In the genomic region with DNA sequence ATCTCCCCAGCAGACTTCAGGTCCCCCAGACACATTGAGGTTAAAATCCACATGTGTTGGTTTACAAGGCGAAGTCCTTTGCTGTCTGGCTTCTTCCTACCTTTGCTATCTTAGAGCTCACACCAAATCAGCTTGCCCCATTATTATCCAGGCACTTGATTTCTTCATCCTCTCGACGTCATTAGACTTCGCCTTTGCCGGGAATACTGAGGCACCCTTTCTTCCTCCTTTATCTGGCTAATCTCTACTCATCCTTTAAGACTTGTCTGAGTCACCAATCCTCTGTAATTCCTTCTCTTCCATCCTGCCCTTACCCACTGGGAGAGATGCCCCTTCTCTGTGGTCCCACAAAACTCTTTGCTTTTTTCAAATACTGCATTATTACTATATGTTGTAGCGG, we compare ENCODE assay signal across 38 cellular contexts. TPM values are rescaled to one million over a fixed set of nuclear protein-coding genes. Genes with fewer than 3 reads are reported as not detected.
"Had no signal": no experiment of that assay in that cellular context is flagged by ENCODE, and none has a peak within 500 bp of the region (broad histone marks: within the 10 kb centered on the region; RNA-seq: fewer than 3 reads in every experiment).

No MANE protein-coding gene starts in this region.

- H3K27ac ChIP-seq: brain microvascular endothelial cell, gastroesophageal sphincter, neutrophil, skin epidermis, stomach, thyroid gland, upper lobe of left lung, vagina had no signal

- H3K4me3 Mint-ChIP-seq: activated CD4-positive, alpha-beta memory T cell treated with anti-CD3 and anti-CD28 coated beads, Interleukin-2, amount 10 ng/mL, durations not matched to agents 7 days and 5 days; activated CD4-positive, alpha-beta T cell treated with anti-CD3 and anti-CD28 coated beads, Interleukin-2, amount 10 ng/mL, durations not matched to agents 7 days and 5 days; activated CD8-positive, alpha-beta memory T cell treated with anti-CD3 and anti-CD28 coated beads, Interleukin-2, amount 10 ng/mL, durations not matched to agents 7 days and 5 days; mesothelial cell of epicardium; naive B cell; nephron progenitor cell; WTC11 had no signal

- H3K4me1 Mint-ChIP-seq: nephron progenitor cell had no signal

- H3K36me3 Mint-ChIP-seq: activated naive CD4-positive, alpha-beta T cell treated with anti-CD3 and anti-CD28 coated beads, Interleukin-2, amount 50 U/mL, for 72 hours; immature natural killer cell; naive B cell had no signal

- DNase-seq: activated CD4-positive, alpha-beta memory T cell treated with anti-CD3 and anti-CD28 coated beads, Interleukin-2, amount 10 ng/mL, durations not matched to agents 7 days and 5 days; activated CD4-positive, alpha-beta T cell treated with anti-CD3 and anti-CD28 coated beads for 1 hour; activated CD4-positive, alpha-beta T cell treated with anti-CD3 and anti-CD28 coated beads, Interleukin-2, amount 10 ng/mL, durations not matched to agents 7 days and 5 days; activated CD8-positive, alpha-beta memory T cell treated with anti-CD3 and anti-CD28 coated beads, Interleukin-2, amount 10 ng/mL, durations not matched to agents 7 days and 5 days; activated T-cell treated with anti-CD3 and anti-CD28 coated beads, Interleukin-2, amount 50 U/mL, for 48 hours; amniotic stem cell; brain microvascular endothelial cell; caudate nucleus; cortex of kidney; effector memory CD8-positive, alpha-beta T cell; erythroblast; head of caudate nucleus; hypothalamus; immature natural killer cell; kidney; left colon; naive B cell; nephron progenitor cell; stimulated activated CD4-positive, alpha-beta T cell treated with anti-CD3 and anti-CD28 coated beads, Interleukin-4, amount 100 ng/mL, for 24 hours; stomach; T-helper 2 cell; thyroid gland; upper lobe of left lung had no signal

- H3K36me3 ChIP-seq: brain microvascular endothelial cell, gastroesophageal sphincter, neutrophil, stomach, thyroid gland, upper lobe of left lung, vagina had no signal

- H3K27me3 Mint-ChIP-seq: effector memory CD8-positive, alpha-beta T cell; naive B cell had no signal

- H3K9me3 ChIP-seq: gastroesophageal sphincter, neutrophil, stomach, thyroid gland, upper lobe of left lung, vagina had no signal

- ATAC-seq: activated CD8-positive, alpha-beta memory T cell treated with anti-CD3 and anti-CD28 coated beads, Interleukin-2, amount 10 ng/mL, durations not matched to agents 7 days and 5 days; activated naive CD4-positive, alpha-beta T cell treated with anti-CD3 and anti-CD28 coated beads, Interleukin-2, amount 50 U/mL, for 72 hours; effector memory CD8-positive, alpha-beta T cell; gastroesophageal sphincter; left colon; sciatic nerve; WTC11 had no signal

- H3K27me3 ChIP-seq: brain microvascular endothelial cell, gastroesophageal sphincter, neutrophil, stomach, thyroid gland, upper lobe of left lung, vagina had no signal

- FAIRE-seq: astrocyte, kidney had no signal

- H3K4me3 ChIP-seq: gastroesophageal sphincter, skin epidermis, stomach, thyroid gland, upper lobe of left lung, vagina had no signal

- H3K27ac Mint-ChIP-seq: activated CD4-positive, alpha-beta memory T cell treated with anti-CD3 and anti-CD28 coated beads, Interleukin-2, amount 10 ng/mL, durations not matched to agents 7 days and 5 days; activated CD4-positive, alpha-beta T cell treated with anti-CD3 and anti-CD28 coated beads, Interleukin-2, amount 10 ng/mL, durations not matched to agents 7 days and 5 days; activated CD8-positive, alpha-beta memory T cell treated with anti-CD3 and anti-CD28 coated beads, Interleukin-2, amount 10 ng/mL, durations not matched to agents 7 days and 5 days; activated T-helper 2 cell treated with anti-CD3 and anti-CD28 coated beads, Interferon-gamma antibody, Interleukin-2, Interleukin-4, amounts not matched to agents 10 μg/mL and 5 μg/mL and 100 μg/mL, durations not matched to agents 14 hours and 24 hours and 36 hours; mesothelial cell of epicardium; naive B cell; nephron progenitor cell; stimulated activated effector memory CD8-positive, alpha-beta T cell treated with anti-CD3 and anti-CD28 coated beads, Interleukin-12 subunit alpha, Interleukin-12 subunit beta, amount 100 ng/mL, for 72 hours; WTC11 had no signal

- H3K9me3 Mint-ChIP-seq: activated CD4-positive, alpha-beta memory T cell treated with anti-CD3 and anti-CD28 coated beads, Interleukin-2, amount 10 ng/mL, durations not matched to agents 7 days and 5 days; effector memory CD8-positive, alpha-beta T cell; stimulated activated effector memory CD8-positive, alpha-beta T cell treated with anti-CD3 and anti-CD28 coated beads, Interleukin-12 subunit alpha, Interleukin-12 subunit beta, amount 100 ng/mL, for 72 hours had no signal

- H3K4me1 ChIP-seq: thyroid gland, upper lobe of left lung, vagina had no signal

RNA-seq across cellular contexts. Expression of a gene that starts 9.2 kb away (rescaled TPM):
- total RNA-seq: activated CD4-positive, alpha-beta memory T cell treated with anti-CD3 and anti-CD28 coated beads, Interleukin-2, amount 10 ng/mL, durations not matched to agents 7 days and 5 days; activated CD4-positive, alpha-beta T cell treated with anti-CD3 and anti-CD28 coated beads, Interleukin-2, amount 10 ng/mL, durations not matched to agents 7 days and 5 days; astrocyte; chondrocyte; lower leg skin; mesothelial cell of epicardium; osteocyte; posterior vena cava; sciatic nerve; thyroid gland; vagina; WTC11 had no signal

RNA-seq across cellular contexts. Expression of a gene that starts 23.4 kb away (rescaled TPM):
- total RNA-seq: astrocyte, kidney, posterior vena cava, sciatic nerve, stomach, vagina had no signal
